In the genomic region with DNA sequence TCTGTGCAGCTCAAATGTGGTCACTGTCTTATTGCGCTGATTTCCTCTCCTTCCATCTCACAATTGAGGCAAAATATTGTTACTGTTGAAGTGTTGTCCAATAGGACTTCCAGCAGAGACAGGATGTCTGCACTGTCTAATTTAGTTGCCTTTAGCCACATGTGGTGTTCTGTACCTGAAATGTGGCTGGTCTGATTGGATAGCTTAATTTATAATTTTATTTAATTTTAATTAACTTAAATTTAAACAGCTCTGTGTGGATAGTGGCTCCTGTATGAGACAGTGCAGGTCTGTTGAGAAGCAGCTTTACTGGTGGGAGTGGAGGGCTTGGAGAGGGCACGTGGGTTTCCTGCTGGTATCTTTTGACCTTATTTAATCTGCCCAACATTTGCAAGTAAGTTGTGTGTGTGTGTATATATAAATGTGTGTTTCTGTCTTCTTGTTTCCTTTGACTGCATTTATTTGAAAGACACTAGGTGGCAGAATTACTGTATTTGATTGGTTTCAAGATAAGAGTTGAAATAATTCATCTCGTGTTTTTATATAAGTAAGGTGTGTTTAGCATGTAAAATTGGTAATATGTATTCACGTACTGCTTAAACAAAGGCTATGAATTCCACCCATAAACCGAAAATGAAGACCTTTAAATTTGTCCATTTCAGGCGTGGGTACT, we compare ENCODE assay signal across 9 cellular contexts. TPM values are rescaled to one million over a fixed set of nuclear protein-coding genes. Genes with fewer than 3 reads are reported as not detected.
DNase-seq lines count a peak whose midpoint lies in the region; ATAC-seq, FAIRE-seq and TF ChIP-seq lines count a peak whose summit lies in the region.
"Had no signal": no experiment of that assay in that cellular context is flagged by ENCODE, and none has a peak within 500 bp of the region (broad histone marks: within the 10 kb centered on the region; RNA-seq: fewer than 3 reads in every experiment).

No MANE protein-coding gene starts in this region.

- H3K27me3 ChIP-seq in GM23248 (replicated peaks; ENCODE audit: insufficient read depth), result no peaks in the 10 kb centered on the region
- H3K27me3 ChIP-seq: tibial artery had no signal

- H3K4me1 Mint-ChIP-seq in T-helper 17 cell, result peaks cover 42% of the 10 kb centered on the region

- H3K4me1 ChIP-seq in GM23248 (ENCODE audit: insufficient read depth), result no peaks in the 10 kb centered on the region
- H3K4me1 ChIP-seq: tibial artery had no signal

- H3K4me3 ChIP-seq in AG09309 (ENCODE audit: control insufficient read depth, low read depth, low read length), result no peak overlapping the region
- H3K4me3 ChIP-seq in GM23248, result no peak overlapping the region
- H3K4me3 ChIP-seq: tibial artery had no signal

- no peak overlapping the region for H3K9ac ChIP-seq in GM23248

- peak; percentile 38 for TF ChIP-seq CTCF in AG09309 (IDR thresholded peaks at IDR 0.05; ENCODE audit: control insufficient read depth, insufficient read depth, low read depth, low read length, missing control alignments)

- no peaks in the 10 kb centered on the region for H3F3A ChIP-seq in GM23248 (ENCODE audit: insufficient read depth)

- no peaks in the 10 kb centered on the region for H3K9me2 ChIP-seq in GM23248 (ENCODE audit: insufficient read depth)

- H3K36me3 Mint-ChIP-seq in T-helper 17 cell (ENCODE audit: low read depth), result peaks cover 18% of the 10 kb centered on the region

- H3K27me3 Mint-ChIP-seq in T-helper 17 cell, result no peaks in the 10 kb centered on the region

- peak overlapping the region; percentile 21 for H3K4me3 Mint-ChIP-seq in T-helper 17 cell

- in situ Hi-C loops in GM23248 (cut with MboI), result no loop called here

- H3K36me3 ChIP-seq in GM23248 (ENCODE audit: low read depth), result peaks cover 9% of the 10 kb centered on the region

- WGBS in GM23248 (ENCODE audit: low coverage in 1 of 2, low lambda C conversion rate in 2 of 2, missing lambda C conversion rate in 2 of 2), 2 experiments, result 77 to 85% methylated on average over 6 of the region's 6 CpGs

- ATAC-seq in T-helper 17 cell (no peak), HG03442 (IDR thresholded peaks at IDR 0.05; ENCODE audit: unreplicated experiment) (no peak)

- H3K9me3 ChIP-seq in GM23248 (ENCODE audit: low read depth) (no peaks in the 10 kb centered on the region), T-helper 17 cell (ENCODE audit: control insufficient read depth, low read length, poor library complexity, severe bottlenecking) (no peaks in the 10 kb centered on the region)
- H3K9me3 ChIP-seq: tibial artery had no signal

- H3K27ac Mint-ChIP-seq in T-helper 17 cell, result no peak overlapping the region

- H3K27ac ChIP-seq in GM23248, result no peak overlapping the region
- H3K27ac ChIP-seq: tibial artery had no signal

- no peak overlapping the region for H2AFZ ChIP-seq in GM23248

- H3K4me2 ChIP-seq in GM23248 (ENCODE audit: unreplicated experiment), result no peak overlapping the region

- DNase-seq in AG09309 (ENCODE audit: low read depth), result no peak
- DNase-seq in GM23248, result peak; percentile 32
- DNase-seq in T-helper 17 cell, result no peak
- no peak for DNase-seq in frontal cortex (ENCODE audit: low spot score in 2 of 2)
- no peak for DNase-seq in Ammon's horn (ENCODE audit: low spot score)
- DNase-seq in dedifferentiated amniotic fluid mesenchymal stem cell (ENCODE audit: extremely low spot score), result no peak
- no peak for DNase-seq in NCI-H1436 treated with DMSO at 0.1 percent for 48 hours (lab: John Stamatoyannopoulos, UW)
- DNase-seq: tibial artery had no signal

- H4K20me1 ChIP-seq in GM23248 (ENCODE audit: insufficient read depth), result no peaks in the 10 kb centered on the region

- FAIRE-seq in frontal cortex (lab: Jason Lieb, UNC), result peak; percentile 68

- H3K79me2 ChIP-seq in GM23248 (ENCODE audit: insufficient read depth), result no peaks in the 10 kb centered on the region

RNA-seq across cellular contexts. Expression of a gene that starts 55.3 kb away (rescaled TPM):
- 2.1 TPM in 1 of 2 replicates, not detected in the other for total RNA-seq in GM23248 (2014; rRNA removed; shearing (Covaris generic))
- 0.08 TPM in 1 of 2 replicates, not detected in the other for polyA plus RNA-seq in GM23248 (2016; fragmentation: Nextera tagmentation; extraction: Ambion mirVana)
- total RNA-seq in T-helper 17 cell, result 1 to 10 TPM; 1.5 to 1.7 TPM
- 6.5 TPM for total RNA-seq in frontal cortex
